ENCODE assay signal across 10 cellular contexts in genomic region chr10:122777515-122778059, GRCh38.
"Had no signal": no experiment of that assay in that cellular context is flagged by ENCODE, and none has a peak within 500 bp of the region (broad histone marks: within the 10 kb centered on the region; RNA-seq: fewer than 3 reads in every experiment).

No MANE protein-coding gene starts in this region.

- H3K4me2 ChIP-seq: GM23338 had no signal

- H2AFZ ChIP-seq: GM23338 had no signal

- FAIRE-seq: H1, H54, K562 had no signal

- DNase-seq: H9, HCEC 1CT, HFFc6, IMR-90, KG1 had no signal

- H3K27ac ChIP-seq: HL-60 had no signal

- H3K4me3 ChIP-seq: GM23338, K562 had no signal

- ATAC-seq: GM23338, K562 had no signal
